Comparison of ENCODE assay signal across 8 cellular contexts in the genomic region with DNA sequence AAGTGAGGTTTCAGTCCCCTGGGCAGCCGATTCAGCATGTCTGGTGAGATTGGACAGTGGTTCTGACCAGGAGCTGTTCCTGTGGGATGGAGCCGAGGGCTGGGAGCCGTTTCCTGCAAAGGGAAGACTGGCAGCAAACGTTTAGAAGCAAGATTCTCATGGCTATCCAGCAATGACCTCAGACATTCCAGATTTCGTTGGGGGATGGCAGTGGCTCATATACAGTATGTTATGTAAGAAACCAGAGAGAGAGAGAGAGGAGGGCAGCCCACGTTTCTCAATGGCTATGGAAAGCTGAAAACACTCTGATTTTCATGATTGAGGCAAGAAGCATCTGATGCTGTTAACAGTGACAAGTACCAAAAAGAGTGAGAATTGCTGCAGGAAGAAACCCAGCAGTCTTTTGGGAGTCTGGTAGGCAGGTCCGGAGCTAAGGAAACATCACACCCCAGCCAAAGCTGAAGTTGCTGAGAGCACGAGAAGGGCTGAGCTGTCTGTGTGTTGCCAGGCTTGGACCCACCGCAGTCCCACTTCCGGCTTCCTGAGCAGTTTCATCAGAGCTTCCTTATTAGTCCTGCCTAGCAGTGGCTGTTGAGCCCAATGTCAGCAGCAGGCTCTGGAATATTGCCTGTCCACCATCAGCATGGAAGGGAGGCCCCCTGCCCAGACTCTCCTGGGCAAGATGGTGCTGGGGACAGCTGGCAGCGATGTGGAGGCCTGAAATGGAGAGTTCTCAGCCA. TPM values are rescaled to one million over a fixed set of nuclear protein-coding genes. Genes with fewer than 3 reads are reported as not detected.
A peak's percentile ranks its signal among the peaks of the same experiment; 100 is the strongest.
DNase-seq lines count a peak whose midpoint lies in the region; ATAC-seq and TF ChIP-seq lines count a peak whose summit lies in the region.

No MANE protein-coding gene starts in this region.

- intact Hi-C loops in esophagus squamous epithelium (cut with DNase I), result no loop called here

- H3K27ac ChIP-seq in SJSA1, result peak overlapping the region; percentile 96
- H3K27ac ChIP-seq in esophagus squamous epithelium, result peak overlapping the region in 3 of 4 donors; percentile 45 to 73 (median 59)

- H3K4me1 ChIP-seq in SJSA1 (replicated peaks), result peaks cover 52% of the 10 kb centered on the region
- peaks cover 0 to 14% (median 4%) of the 10 kb centered on the region in 3 donors for H3K4me1 ChIP-seq in esophagus squamous epithelium

- no peak for TF ChIP-seq CTCF in esophagus squamous epithelium (IDR thresholded peaks at IDR 0.05)

- 33 to 46% methylated on average over 6 to 10 of the region's 11 CpGs for WGBS in esophagus squamous epithelium, 2 donors

- H3K36me3 ChIP-seq in SJSA1, result no peaks in the 10 kb centered on the region
- H3K36me3 ChIP-seq in esophagus squamous epithelium, result no peaks in the 10 kb centered on the region

- DNase-seq in GF-D8 (lab: John Stamatoyannopoulos, UW), result peak; percentile 84
- peak; percentile 86 to 90 for DNase-seq in SJSA1 (ENCODE audit: low read depth in 1 of 2, low spot score in 2 of 2)
- DNase-seq in esophagus squamous epithelium (lab: John Stamatoyannopoulos, UW), result peak; percentile 9
- peak; percentile 57 for DNase-seq in non-pigmented ciliary epithelial cell (ENCODE audit: low read depth)
- no peak for DNase-seq in HPDE6-E6E7 (ENCODE audit: extremely low spot score)
- DNase-seq in NCI-H1436 treated with DMSO at 0.1 percent for 48 hours (lab: John Stamatoyannopoulos, UW), result no peak
- DNase-seq in NCI-H524 (lab: John Stamatoyannopoulos, UW), result no peak

- no peaks in the 10 kb centered on the region for H3K9me3 ChIP-seq in SJSA1 (replicated peaks)
- no peaks in the 10 kb centered on the region for H3K9me3 ChIP-seq in esophagus squamous epithelium

- H3K4me3 ChIP-seq in SJSA1 (no peak overlapping the region), esophagus squamous epithelium (peak overlapping the region in 1 of 4 donors; percentile 35)

- TF ChIP-seq POLR2A in esophagus squamous epithelium (IDR thresholded peaks at IDR 0.05), result no peak

- H3K27me3 ChIP-seq in SJSA1 (replicated peaks), result no peaks in the 10 kb centered on the region
- H3K27me3 ChIP-seq in esophagus squamous epithelium, result peaks cover 0 to 5% (median 0%) of the 10 kb centered on the region in 4 donors

- ATAC-seq in HG02798 (IDR thresholded peaks at IDR 0.05; ENCODE audit: poor library complexity, unreplicated experiment), result no peak

RNA-seq across cellular contexts. Expression of a gene that starts 25.5 kb away (rescaled TPM):
- 41.0 and 43.9 TPM in 2 replicates for total RNA-seq in SJSA1 (2014; rRNA removed; shearing (Covaris generic))
- 10 to 100 TPM; 23.7 to 61.8 (median 37.1) TPM for total RNA-seq in esophagus squamous epithelium

Comparison
In these comparisons a context has a peak if more than half of its experiments do, and no peak if none do; other contexts are left out.
1. DNase-seq: peak in GF-D8 (single experiment), SJSA1 (2 of 2), esophagus squamous epithelium (single experiment) and non-pigmented ciliary epithelial cell (single experiment); none in HPDE6-E6E7 (single experiment), NCI-H1436 treated with DMSO at 0.1 percent for 48 hours (single experiment) and NCI-H524 (0 of 2).